In the genomic region with DNA sequence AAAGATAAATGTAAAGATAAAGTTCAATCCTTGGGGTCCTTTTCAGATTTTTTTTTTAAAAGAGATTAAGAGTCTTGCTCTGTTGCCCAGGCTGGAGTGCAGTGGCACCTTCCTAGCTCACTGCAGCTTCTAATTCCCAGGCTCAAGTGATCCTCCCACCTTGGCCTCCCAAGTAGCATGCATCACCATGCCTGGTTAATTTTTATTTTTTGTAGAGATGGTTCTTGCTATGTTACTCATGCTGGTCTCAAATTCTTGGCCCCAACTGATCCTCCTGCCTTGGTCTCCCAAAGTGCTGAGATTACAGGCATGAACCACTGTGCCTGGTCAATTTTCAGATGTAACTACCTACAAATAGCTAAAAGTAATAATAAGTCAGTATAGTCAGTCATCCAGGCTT, we compare ENCODE assay signal across 9 cellular contexts. TPM values are rescaled to one million over a fixed set of nuclear protein-coding genes. Genes with fewer than 3 reads are reported as not detected.
DNase-seq lines count a peak whose midpoint lies in the region; ATAC-seq lines count a peak whose summit lies in the region.
"Had no signal": no experiment of that assay in that cellular context is flagged by ENCODE, and none has a peak within 500 bp of the region (broad histone marks: within the 10 kb centered on the region; RNA-seq: fewer than 3 reads in every experiment).

No MANE protein-coding gene starts in this region.

- no peak overlapping the region for H3K4me3 Mint-ChIP-seq in activated CD8-positive, alpha-beta memory T cell treated with anti-CD3 and anti-CD28 coated beads, Interleukin-2, amount 10 ng/mL, durations not matched to agents 7 days and 5 days
- no peak overlapping the region for H3K4me3 Mint-ChIP-seq in memory B cell

- H3K9me3 Mint-ChIP-seq in activated CD8-positive, alpha-beta memory T cell treated with anti-CD3 and anti-CD28 coated beads, Interleukin-2, amount 10 ng/mL, durations not matched to agents 7 days and 5 days (ENCODE audit: low read depth) = no peaks in the 10 kb centered on the region
- H3K9me3 Mint-ChIP-seq in memory B cell = no peaks in the 10 kb centered on the region

- ATAC-seq in activated CD8-positive, alpha-beta memory T cell treated with anti-CD3 and anti-CD28 coated beads, Interleukin-2, amount 10 ng/mL, durations not matched to agents 7 days and 5 days = no peak
- no peak for ATAC-seq in memory B cell (ENCODE audit: low read depth)
- no peak for ATAC-seq in GM18867 (IDR thresholded peaks at IDR 0.05; ENCODE audit: unreplicated experiment)
- no peak for ATAC-seq in HG02642 (IDR thresholded peaks at IDR 0.05; ENCODE audit: poor library complexity, unreplicated experiment)

- no peak for DNase-seq in activated CD8-positive, alpha-beta memory T cell treated with anti-CD3 and anti-CD28 coated beads, Interleukin-2, amount 10 ng/mL, durations not matched to agents 7 days and 5 days
- DNase-seq in activated CD8-positive, alpha-beta memory T cell treated with anti-CD3 and anti-CD28 coated beads, Interleukin-2, amount 50 U/mL, for 48 hours = no peak
- DNase-seq in memory B cell (ENCODE audit: low spot score in 2 of 2) = no peak
- DNase-seq in stimulated activated CD4-positive, alpha-beta T cell treated with anti-CD3 and anti-CD28 coated beads, Interleukin-4, amount 100 ng/mL, for 24 hours = no peak
- DNase-seq: NCI-H187 treated with DMSO at 0.1 percent for 48 hours had no signal

- no peaks in the 10 kb centered on the region for H3K27me3 ChIP-seq in thymus (ENCODE audit: control insufficient read depth, insufficient read depth)

- H3K36me3 Mint-ChIP-seq in activated CD8-positive, alpha-beta memory T cell treated with anti-CD3 and anti-CD28 coated beads, Interleukin-2, amount 10 ng/mL, durations not matched to agents 7 days and 5 days = peaks cover 23% of the 10 kb centered on the region
- peaks cover 6% of the 10 kb centered on the region for H3K36me3 Mint-ChIP-seq in memory B cell

- H3K9me3 ChIP-seq in thymus (ENCODE audit: control insufficient read depth) = no peaks in the 10 kb centered on the region

- no peaks in the 10 kb centered on the region for H3K27me3 Mint-ChIP-seq in activated CD8-positive, alpha-beta memory T cell treated with anti-CD3 and anti-CD28 coated beads, Interleukin-2, amount 10 ng/mL, durations not matched to agents 7 days and 5 days
- H3K27me3 Mint-ChIP-seq in memory B cell = no peaks in the 10 kb centered on the region

- peaks cover 14% of the 10 kb centered on the region for H3K4me1 ChIP-seq in thymus (ENCODE audit: control insufficient read depth, insufficient read depth, low read length)

- CTCF ChIA-PET in activated CD8-positive, alpha-beta memory T cell treated with anti-CD3 and anti-CD28 coated beads, Interleukin-2, amount 10 ng/mL, durations not matched to agents 7 days and 5 days (lab: Charles Lee) = interaction anchor here (1.9 kb wide), 1 partner anchor 20 kb away, joined by 8 read pairs; no protein-coding TSS in a partner anchor

- peaks cover 65% of the 10 kb centered on the region for H3K4me1 Mint-ChIP-seq in activated CD8-positive, alpha-beta memory T cell treated with anti-CD3 and anti-CD28 coated beads, Interleukin-2, amount 10 ng/mL, durations not matched to agents 7 days and 5 days
- H3K4me1 Mint-ChIP-seq in memory B cell = peaks cover 46% of the 10 kb centered on the region

- H3K4me3 ChIP-seq in thymus (ENCODE audit: low read length) = no peak overlapping the region

- peak overlapping the region; percentile 13 for H3K27ac Mint-ChIP-seq in activated CD8-positive, alpha-beta memory T cell treated with anti-CD3 and anti-CD28 coated beads, Interleukin-2, amount 10 ng/mL, durations not matched to agents 7 days and 5 days
- H3K27ac Mint-ChIP-seq in memory B cell = peak overlapping the region; percentile 86

- H3K27ac ChIP-seq in adipose tissue (ENCODE audit: low read depth, low read length) = peak overlapping the region; percentile 85
- H3K27ac ChIP-seq in thymus (ENCODE audit: low read depth) = peak overlapping the region; percentile 78

- H3K36me3 ChIP-seq in thymus (ENCODE audit: control insufficient read depth, insufficient read depth) = no peaks in the 10 kb centered on the region

RNA-seq across cellular contexts. Expression of a gene that starts 21.1 kb away (rescaled TPM):
- 10 to 100 TPM; 56.5 to 58.9 TPM for total RNA-seq in activated CD8-positive, alpha-beta memory T cell treated with anti-CD3 and anti-CD28 coated beads, Interleukin-2, amount 10 ng/mL, durations not matched to agents 7 days and 5 days
- 100 to 1,000 TPM in 1 of 3 donors, 10 to 100 TPM in 2; 23.9 to 109 (median 82.1) TPM for polyA plus RNA-seq in adipose tissue
- 91.7 TPM for polyA plus RNA-seq in thymus

RNA-seq across cellular contexts. Expression of a gene that starts 30.9 kb away (rescaled TPM):
- 100 to 1,000 TPM; 298 to 320 TPM for total RNA-seq in activated CD8-positive, alpha-beta memory T cell treated with anti-CD3 and anti-CD28 coated beads, Interleukin-2, amount 10 ng/mL, durations not matched to agents 7 days and 5 days
- polyA plus RNA-seq in adipose tissue (100 to 1,000 TPM in 2 of 3 donors, 10 to 100 TPM in 1; 57.1 to 170 (median 155) TPM), thymus (228 TPM)
